Comparison of ENCODE assay signal across 17 cellular contexts in genomic region chr17:38719943-38720641, GRCh38. TPM values are rescaled to one million over a fixed set of nuclear protein-coding genes. Genes with fewer than 3 reads are reported as not detected.
DNase-seq lines count a peak whose midpoint lies in the region; ATAC-seq and TF ChIP-seq lines count a peak whose summit lies in the region.
"Had no signal": no experiment of that assay in that cellular context is flagged by ENCODE, and none has a peak within 500 bp of the region (broad histone marks: within the 10 kb centered on the region; RNA-seq: fewer than 3 reads in every experiment).

No MANE protein-coding gene starts in this region.

- H3K4me1 ChIP-seq in HUES6 (ENCODE audit: control insufficient read depth, insufficient read depth, low read length): peaks cover 33% of the 10 kb centered on the region
- peaks cover 17% of the 10 kb centered on the region for H3K4me1 ChIP-seq in iPS-18a (ENCODE audit: control insufficient read depth, low read depth, low read length)
- H3K4me1 ChIP-seq in smooth muscle cell (ENCODE audit: low read depth): peaks cover 11% of the 10 kb centered on the region

- no peak for TF ChIP-seq CTCF in smooth muscle cell (IDR thresholded peaks at IDR 0.05; ENCODE audit: borderline replicate concordance, insufficient read depth, poor library complexity, severe bottlenecking)
- no peak for TF ChIP-seq CTCF in GM10266 (IDR thresholded peaks at IDR 0.05; ENCODE audit: control insufficient read depth, insufficient read depth, low read depth, missing control alignments)

- WGBS in smooth muscle cell (ENCODE audit: low lambda C conversion rate): 41% methylated on average over 30 of the region's 39 CpGs

- POLR2A ChIA-PET in activated CD4-positive, alpha-beta T cell treated with anti-CD3 and anti-CD28 coated beads, Interleukin-2, amount 10 ng/mL, durations not matched to agents 7 days and 5 days (lab: Charles Lee): interaction anchor here (0.6 kb wide), 1 partner anchor 8 kb away, joined by 3 read pairs; no protein-coding TSS in a partner anchor

- H3K36me3 ChIP-seq in HUES6 (ENCODE audit: control insufficient read depth, insufficient read depth, low read length) (peaks cover 20% of the 10 kb centered on the region; the same call in 1 of the 2 replicates), iPS-18a (ENCODE audit: control insufficient read depth, low read depth, low read length) (no peaks in the 10 kb centered on the region), smooth muscle cell (ENCODE audit: low read depth) (no peaks in the 10 kb centered on the region)

- no peaks in the 10 kb centered on the region for H3K9me3 ChIP-seq in HUES6 (ENCODE audit: control insufficient read depth, insufficient read depth, low read depth, low read length)
- no peaks in the 10 kb centered on the region for H3K9me3 ChIP-seq in iPS-18a (ENCODE audit: control insufficient read depth, low read depth, low read length)
- H3K9me3 ChIP-seq in smooth muscle cell (replicated peaks; ENCODE audit: low read depth): no peaks in the 10 kb centered on the region
- H3K9me3 ChIP-seq: esophagus squamous epithelium, vagina had no signal

- H3K27me3 ChIP-seq in HUES6 (ENCODE audit: control insufficient read depth, insufficient read depth, low read length): peaks cover 12% of the 10 kb centered on the region; the same call in 1 of the 2 replicates
- H3K27me3 ChIP-seq in iPS-18a (ENCODE audit: control insufficient read depth, insufficient read depth, low read length): peaks cover 13% of the 10 kb centered on the region
- no peaks in the 10 kb centered on the region for H3K27me3 ChIP-seq in smooth muscle cell (ENCODE audit: low read depth)
- H3K27me3 ChIP-seq: esophagus squamous epithelium, vagina had no signal

- H3K27ac Mint-ChIP-seq in activated CD4-positive, alpha-beta T cell treated with anti-CD3 and anti-CD28 coated beads, Interleukin-2, amount 10 ng/mL, durations not matched to agents 7 days and 5 days: peak overlapping the region; percentile 41

- H3K9me3 Mint-ChIP-seq in activated CD4-positive, alpha-beta T cell treated with anti-CD3 and anti-CD28 coated beads, Interleukin-2, amount 10 ng/mL, durations not matched to agents 7 days and 5 days: no peaks in the 10 kb centered on the region

- H3K4me3 ChIP-seq in HUES6 (ENCODE audit: low read depth, low read length) (peak overlapping the region; percentile 64), iPS-18a (ENCODE audit: low read length) (peak overlapping the region; percentile 36), smooth muscle cell (peak overlapping the region; percentile 41)
- H3K4me3 ChIP-seq: esophagus squamous epithelium, vagina had no signal

- no peaks in the 10 kb centered on the region for H3K27me3 Mint-ChIP-seq in activated CD4-positive, alpha-beta T cell treated with anti-CD3 and anti-CD28 coated beads, Interleukin-2, amount 10 ng/mL, durations not matched to agents 7 days and 5 days

- H3K4me1 Mint-ChIP-seq in activated CD4-positive, alpha-beta T cell treated with anti-CD3 and anti-CD28 coated beads, Interleukin-2, amount 10 ng/mL, durations not matched to agents 7 days and 5 days: peaks cover 31% of the 10 kb centered on the region

- peak overlapping the region; percentile 83 for H3K4me2 ChIP-seq in smooth muscle cell
- H3K4me2 ChIP-seq: KMS-11 had no signal

- peaks cover 51% of the 10 kb centered on the region for H3K36me3 Mint-ChIP-seq in activated CD4-positive, alpha-beta T cell treated with anti-CD3 and anti-CD28 coated beads, Interleukin-2, amount 10 ng/mL, durations not matched to agents 7 days and 5 days (ENCODE audit: low read depth)

- DNase-seq in activated CD4-positive, alpha-beta T cell treated with anti-CD3 and anti-CD28 coated beads, Interleukin-2, amount 10 ng/mL, durations not matched to agents 7 days and 5 days: no peak
- no peak for DNase-seq in activated CD4-positive, alpha-beta T cell treated with anti-CD3 and anti-CD28 coated beads for 1 hour
- DNase-seq in smooth muscle cell (lab: John Stamatoyannopoulos, UW; ENCODE audit: unreplicated experiment) (no peak), GM10266 (ENCODE audit: extremely low spot score) (no peak)
- no peak for DNase-seq in stimulated activated CD4-positive, alpha-beta T cell treated with anti-CD3 and anti-CD28 coated beads, Interleukin-4, amount 100 ng/mL, for 24 hours
- DNase-seq: activated T-cell treated with anti-CD3 and anti-CD28 coated beads for 4 hours, esophagus squamous epithelium, left cardiac atrium, NCI-H1048, NCI-H69, OCI-M1, T1000 had no signal

- CTCF ChIA-PET in activated CD4-positive, alpha-beta T cell treated with anti-CD3 and anti-CD28 coated beads, Interleukin-2, amount 10 ng/mL, durations not matched to agents 7 days and 5 days (lab: Charles Lee): interaction anchor here (1.5 to 1.9 kb wide), 3 partner anchors 9 to 11 kb away, joined by 3 to 7 read pairs (median 4); no protein-coding TSS in a partner anchor

- H3F3A ChIP-seq in smooth muscle cell (ENCODE audit: low read depth): no peaks in the 10 kb centered on the region

- H4K20me1 ChIP-seq in smooth muscle cell (ENCODE audit: low read depth): no peaks in the 10 kb centered on the region

- H3K79me2 ChIP-seq in smooth muscle cell (ENCODE audit: low read depth): no peaks in the 10 kb centered on the region

- peak overlapping the region; percentile 37 for H3K9ac ChIP-seq in HUES6 (ENCODE audit: low read length)
- no peak overlapping the region for H3K9ac ChIP-seq in iPS-18a (ENCODE audit: low read length)
- no peak overlapping the region for H3K9ac ChIP-seq in smooth muscle cell (ENCODE audit: low read depth)
- H3K9ac ChIP-seq: KMS-11 had no signal

- H2AFZ ChIP-seq in smooth muscle cell (ENCODE audit: low read depth): no peak overlapping the region

- H3K4me3 Mint-ChIP-seq in activated CD4-positive, alpha-beta T cell treated with anti-CD3 and anti-CD28 coated beads, Interleukin-2, amount 10 ng/mL, durations not matched to agents 7 days and 5 days: no peak overlapping the region

- H3K27ac ChIP-seq in HUES6 (ENCODE audit: low read depth, low read length): no peak overlapping the region; the same call in 1 of the 2 replicates
- no peak overlapping the region for H3K27ac ChIP-seq in iPS-18a (ENCODE audit: low read length)
- no peak overlapping the region for H3K27ac ChIP-seq in smooth muscle cell (ENCODE audit: low read depth)
- H3K27ac ChIP-seq: KMS-11, vagina had no signal

- no peak for ATAC-seq in GM21360 (IDR thresholded peaks at IDR 0.05; ENCODE audit: unreplicated experiment)
- ATAC-seq: left cardiac atrium had no signal

RNA-seq across cellular contexts. Expression of gene CISD3, which starts 10.0 kb away (rescaled TPM):
- 10 to 100 TPM; 45.7 to 46.3 TPM for total RNA-seq in activated CD4-positive, alpha-beta T cell treated with anti-CD3 and anti-CD28 coated beads, Interleukin-2, amount 10 ng/mL, durations not matched to agents 7 days and 5 days
- 0.54 and 1.3 TPM in 2 replicates for total RNA-seq in smooth muscle cell
- 15.1 and 18.1 TPM in 2 replicates for polyA plus RNA-seq in smooth muscle cell

RNA-seq across cellular contexts. Expression of gene MLLT6, which starts 15.0 kb away (rescaled TPM):
- 100 to 1,000 TPM; 251 to 264 TPM for total RNA-seq in activated CD4-positive, alpha-beta T cell treated with anti-CD3 and anti-CD28 coated beads, Interleukin-2, amount 10 ng/mL, durations not matched to agents 7 days and 5 days
- total RNA-seq in smooth muscle cell: 11.2 and 12.4 TPM in 2 replicates
- polyA plus RNA-seq in smooth muscle cell: 4.6 and 8.1 TPM in 2 replicates

RNA-seq across cellular contexts. Expression of gene PCGF2, which starts 28.0 kb away (rescaled TPM):
- under 1 TPM; 0.22 to 0.23 TPM for total RNA-seq in activated CD4-positive, alpha-beta T cell treated with anti-CD3 and anti-CD28 coated beads, Interleukin-2, amount 10 ng/mL, durations not matched to agents 7 days and 5 days
- 4.7 and 11.6 TPM in 2 replicates for total RNA-seq in smooth muscle cell
- polyA plus RNA-seq in smooth muscle cell: 6.1 and 11.2 TPM in 2 replicates

RNA-seq across cellular contexts. Expression of gene PSMB3, which starts 32.4 kb away (rescaled TPM):
- total RNA-seq in activated CD4-positive, alpha-beta T cell treated with anti-CD3 and anti-CD28 coated beads, Interleukin-2, amount 10 ng/mL, durations not matched to agents 7 days and 5 days: 100 to 1,000 TPM; 262 to 294 TPM
- total RNA-seq in smooth muscle cell: 265 and 312 TPM in 2 replicates
- polyA plus RNA-seq in smooth muscle cell: 346 and 358 TPM in 2 replicates

RNA-seq across cellular contexts. Expression of gene EPOP, which starts 45.3 kb away (rescaled TPM):
- total RNA-seq in activated CD4-positive, alpha-beta T cell treated with anti-CD3 and anti-CD28 coated beads, Interleukin-2, amount 10 ng/mL, durations not matched to agents 7 days and 5 days: 1 to 10 TPM; 7.5 to 7.8 TPM
- 0.85 and 1.6 TPM in 2 replicates for total RNA-seq in smooth muscle cell
- 0.24 and 0.40 TPM in 2 replicates for polyA plus RNA-seq in smooth muscle cell

Comparison
In these comparisons a context has a peak if more than half of its experiments do, and no peak if none do; other contexts are left out.
1. RNA of gene CISD3, which starts 10.0 kb away (total RNA-seq): 45.7 to 46.3 TPM in activated CD4-positive, alpha-beta T cell treated with anti-CD3 and anti-CD28 coated beads, Interleukin-2, amount 10 ng/mL, durations not matched to agents 7 days and 5 days; 0.54 to 1.3 TPM in smooth muscle cell; every median in the first group is over 10 times any median in the second.
2. RNA of gene MLLT6, which starts 15.0 kb away (total RNA-seq): 251 to 264 TPM in activated CD4-positive, alpha-beta T cell treated with anti-CD3 and anti-CD28 coated beads, Interleukin-2, amount 10 ng/mL, durations not matched to agents 7 days and 5 days; 11.2 to 12.4 TPM in smooth muscle cell; every median in the first group is over 10 times any median in the second.
3. Peak in every context shown above with its lines, with median percentiles within 50 percentile points of each other: H3K4me3 ChIP-seq.